Comparison of ENCODE assay signal across 8 cellular contexts in the genomic region with DNA sequence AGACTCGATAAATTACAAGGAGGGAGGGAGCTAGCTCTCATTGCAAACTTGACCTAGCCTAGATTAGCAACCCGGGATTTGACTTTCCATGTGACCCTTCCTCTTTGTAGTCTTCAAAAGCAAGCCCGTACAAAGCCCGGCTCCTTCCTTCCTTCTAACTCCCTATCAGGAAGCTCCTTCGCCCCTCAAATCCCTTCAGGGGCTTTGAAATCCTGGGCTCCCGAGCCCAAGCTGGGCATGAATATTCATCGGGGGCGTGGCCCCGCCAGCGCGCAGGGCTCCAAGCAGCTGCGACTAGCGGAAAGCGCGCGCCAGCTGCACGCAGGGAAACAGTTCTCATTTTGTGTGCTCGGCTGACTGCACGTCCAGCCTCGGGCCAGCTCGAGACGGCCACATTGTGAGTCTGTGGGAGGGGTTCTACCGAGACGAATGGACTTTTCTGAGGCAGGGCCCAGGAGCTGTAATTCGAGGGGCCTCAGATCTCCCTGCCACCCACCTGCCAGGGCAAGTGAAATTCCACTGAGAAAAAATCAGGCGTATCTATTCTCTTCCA.
A peak's percentile ranks its signal among the peaks of the same experiment; 100 is the strongest.
DNase-seq lines count a peak whose midpoint lies in the region; ATAC-seq, FAIRE-seq and TF ChIP-seq lines count a peak whose summit lies in the region.

No MANE protein-coding gene starts in this region.

- peak overlapping the region; percentile 62 for H3K9ac ChIP-seq in keratinocyte (ENCODE audit: control insufficient read depth, extremely low read depth, insufficient read depth, low read length)

- H3K9me1 ChIP-seq in keratinocyte (ENCODE audit: control insufficient read depth, extremely low read depth, insufficient read depth, low read length), result no peaks in the 10 kb centered on the region

- H3K79me2 ChIP-seq in keratinocyte (ENCODE audit: control insufficient read depth, insufficient read depth, low read length), result no peaks in the 10 kb centered on the region

- H2AFZ ChIP-seq in keratinocyte (ENCODE audit: control insufficient read depth, low read length), result peak overlapping the region; percentile 78

- H3K36me3 ChIP-seq in A673 (ENCODE audit: insufficient read depth, low read length, poor library complexity, severe bottlenecking), result no peaks in the 10 kb centered on the region
- H3K36me3 ChIP-seq in keratinocyte (ENCODE audit: control insufficient read depth in 2 of 2, extremely low read depth in 1 of 2, insufficient read depth in 2 of 2, low read length in 2 of 2), result no peaks in the 10 kb centered on the region

- peak overlapping the region; percentile 86 for H3K4me2 ChIP-seq in keratinocyte (ENCODE audit: control insufficient read depth, extremely low read depth, insufficient read depth, low read depth, low read length)

- FAIRE-seq in keratinocyte (lab: Jason Lieb, UNC), result peak; percentile 52

- H3K4me3 ChIP-seq in A673 (ENCODE audit: low read depth, low read length, poor library complexity, severe bottlenecking) (peak overlapping the region; percentile 32), WI38 (ENCODE audit: low read depth, low read length) (peak overlapping the region; percentile 47), keratinocyte (ENCODE audit: control insufficient read depth in 2 of 3, extremely low read depth in 1 of 3, insufficient read depth in 2 of 3, low read depth in 1 of 3, low read length in 3 of 3) (peak overlapping the region in 2 of 3 experiments; percentile 51 to 62)

- peak; percentile 95 for DNase-seq in A673 (ENCODE audit: low spot score)
- DNase-seq in NCI-H2081 (lab: John Stamatoyannopoulos, UW), result peak; percentile 88 to 96
- no peak for DNase-seq in chondrocyte (ENCODE audit: low spot score)
- no peak for DNase-seq in keratinocyte (ENCODE audit: low read depth, low spot score)
- DNase-seq in stimulated activated CD4-positive, alpha-beta T cell treated with anti-CD3 and anti-CD28 coated beads, Interleukin-12 subunit alpha, Interleukin-12 subunit beta, amount 100 ng/mL, for 24 hours (ENCODE audit: low read depth in 2 of 2), result peak; percentile 43 to 60

- H3K27me3 ChIP-seq in A673 (replicated peaks; ENCODE audit: insufficient read depth, low read depth, low read length, poor library complexity) (no peaks in the 10 kb centered on the region), keratinocyte (ENCODE audit: control insufficient read depth, extremely low read depth, insufficient read depth, low read length) (no peaks in the 10 kb centered on the region)

- intact Hi-C loops in A673 (cut with micrococcal nuclease; ENCODE audit: unreplicated experiment), result loop anchor here (2.0 kb wide), 1 partner anchor 85 kb away; no protein-coding TSS in a partner anchor

- H3K4me3 Mint-ChIP-seq in chondrocyte (ENCODE audit: unreplicated experiment), result peak overlapping the region; percentile 86

- CTCF ChIA-PET in A673 (lab: Charles Lee), result no interaction called here

- TF ChIP-seq CTCF in A673 (conservative IDR thresholded peaks at IDR 0.05; ENCODE audit: low read depth, low read length) (no peak), WI38 (IDR thresholded peaks at IDR 0.05; ENCODE audit: low read depth, low read length) (no peak), chondrocyte (IDR thresholded peaks at IDR 0.05) (peak; percentile 24), keratinocyte (optimal IDR thresholded peaks at IDR 0.05 in 1 of 3, IDR thresholded peaks at IDR 0.05 in 1 of 3, conservative IDR thresholded peaks at IDR 0.05 in 1 of 3; ENCODE audit: extremely low read depth in 1 of 3, insufficient read depth in 2 of 3, low read length in 3 of 3) (peak in 1 of 3 experiments; percentile 7)

- no peaks in the 10 kb centered on the region for H4K20me1 ChIP-seq in keratinocyte (ENCODE audit: control insufficient read depth, extremely low read depth, insufficient read depth, low read length)

- H3K27ac Mint-ChIP-seq in chondrocyte (ENCODE audit: unreplicated experiment), result peak overlapping the region; percentile 87

- H3K27ac ChIP-seq in A673 (ENCODE audit: low read depth, low read length, poor library complexity, severe bottlenecking) (peak overlapping the region; percentile 51), keratinocyte (ENCODE audit: control insufficient read depth, insufficient read depth, low read length) (peak overlapping the region; percentile 46)

- dilution Hi-C loops in keratinocyte (cut with MboI; ENCODE audit: extremely low pct_ligation_motif_present, low sequenced_read_pairs), result no loop called here

- no peaks in the 10 kb centered on the region for H3K9me3 Mint-ChIP-seq in chondrocyte (ENCODE audit: low read depth)

- H3K36me3 Mint-ChIP-seq in chondrocyte (ENCODE audit: low read depth), result no peaks in the 10 kb centered on the region

- H3K4me1 ChIP-seq in A673 (ENCODE audit: insufficient read depth, low read length, poor library complexity, severe bottlenecking), result peaks cover 9% of the 10 kb centered on the region
- peaks cover 26% of the 10 kb centered on the region for H3K4me1 ChIP-seq in keratinocyte (ENCODE audit: control insufficient read depth, extremely low read depth, insufficient read depth, low read length)

- peak; percentile 65 for TF ChIP-seq POLR2A in GM18526 (IDR thresholded peaks at IDR 0.05; ENCODE audit: extremely low read depth, insufficient read length)

- POLR2A ChIA-PET in A673 (lab: Charles Lee; ENCODE audit: low non-redundant PET), result interaction anchor here (0.6 to 0.8 kb wide), 2 partner anchors 60 to 1054 kb away, joined by 3 read pairs; no protein-coding TSS in a partner anchor

- no TSS peak for BruUV-seq in A673 (replicated peaks; lab: Mats Ljungman, UMichigan)

- peak; percentile 95 for ATAC-seq in HG03039 (IDR thresholded peaks at IDR 0.05; ENCODE audit: unreplicated experiment)

- H3K9me3 ChIP-seq in A673 (ENCODE audit: low read depth, low read length, poor library complexity, severe bottlenecking) (no peaks in the 10 kb centered on the region), keratinocyte (ENCODE audit: control insufficient read depth, low read depth, low read length) (no peaks in the 10 kb centered on the region)

- H3K4me1 Mint-ChIP-seq in chondrocyte (ENCODE audit: low read depth), result peaks cover 18% of the 10 kb centered on the region

- no peaks in the 10 kb centered on the region for H3K27me3 Mint-ChIP-seq in chondrocyte (ENCODE audit: low read depth)

Comparison
In these comparisons a context has a peak if more than half of its experiments do, and no peak if none do; other contexts are left out.
1. DNase-seq: peak in A673 (single experiment), NCI-H2081 (2 of 2) and stimulated activated CD4-positive, alpha-beta T cell treated with anti-CD3 and anti-CD28 coated beads, Interleukin-12 subunit alpha, Interleukin-12 subunit beta, amount 100 ng/mL, for 24 hours (2 of 2); none in chondrocyte (single experiment) and keratinocyte (single experiment).
2. Peak in every context shown above with its lines, with median percentiles within 50 percentile points of each other: H3K4me3 ChIP-seq.